28 cellular contexts compared by ENCODE assay signal in the genomic region with DNA sequence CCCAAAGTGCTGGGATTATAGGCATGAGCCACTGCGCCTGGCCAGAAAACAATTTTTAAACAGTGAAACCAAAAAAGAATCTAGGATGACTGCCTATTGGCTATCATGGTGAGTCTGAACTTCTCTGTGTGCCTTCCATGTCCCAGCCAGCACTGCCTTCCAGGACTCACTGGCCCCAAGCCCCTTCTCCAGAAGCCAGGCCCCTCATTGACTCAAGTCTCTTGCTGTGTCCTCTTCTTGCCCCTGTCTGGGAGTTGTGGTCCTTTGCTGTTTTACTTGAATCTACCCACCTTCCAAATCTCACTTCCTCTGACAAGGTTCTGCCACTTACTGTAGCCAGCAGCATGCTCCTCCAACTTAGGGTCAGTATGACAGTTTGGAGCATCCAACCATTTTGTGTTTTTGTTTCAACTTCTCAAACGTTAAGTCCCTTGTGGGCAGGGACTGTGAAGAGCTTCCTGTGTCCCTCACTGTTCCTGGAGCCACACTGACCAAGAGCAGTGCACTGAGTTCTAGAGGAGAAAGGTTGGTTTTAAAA. TPM values are rescaled to one million over a fixed set of nuclear protein-coding genes. Genes with fewer than 3 reads are reported as not detected.
DNase-seq lines count a peak whose midpoint lies in the region; ATAC-seq and TF ChIP-seq lines count a peak whose summit lies in the region.
"Had no signal": no experiment of that assay in that cellular context is flagged by ENCODE, and none has a peak within 500 bp of the region (broad histone marks: within the 10 kb centered on the region; RNA-seq: fewer than 3 reads in every experiment).

No MANE protein-coding gene starts in this region.

- H3K4me1 Mint-ChIP-seq in activated T-cell treated with anti-CD3 and anti-CD28 coated beads, Interleukin-2, amount 50 U/mL, for 24 hours (ENCODE audit: low read depth): peaks cover 46% of the 10 kb centered on the region
- H3K4me1 Mint-ChIP-seq in activated T-cell treated with anti-CD3 and anti-CD28 coated beads, Interleukin-2, amount 50 U/mL, for 4 hours (ENCODE audit: low read depth): peaks cover 43% of the 10 kb centered on the region
- H3K4me1 Mint-ChIP-seq in T-cell (peaks cover 40 to 51% (median 45%) of the 10 kb centered on the region in 3 donors), endothelial cell (ENCODE audit: unreplicated experiment) (peaks cover 3% of the 10 kb centered on the region)
- H3K4me1 Mint-ChIP-seq in stimulated activated memory B cell treated with anti-CD40 and anti-IgM and Interleukin-4, amounts not matched to agents 10 μg/mL and 1 μg/mL and 100 μg/mL, for 72 hours: peaks cover 38% of the 10 kb centered on the region
- H3K4me1 Mint-ChIP-seq: endodermal cell, neural crest cell had no signal

- peaks cover 3 to 68% (median 58%) of the 10 kb centered on the region in 4 donors for H3K36me3 ChIP-seq in stomach

- CTCF ChIA-PET in T-cell (lab: Charles Lee): interaction anchor here (0.9 to 1.3 kb wide), 2 partner anchors 20 kb away, joined by 3 read pairs; no protein-coding TSS in a partner anchor

- H3K4me3 ChIP-seq in stomach: no peak overlapping the region
- H3K4me3 ChIP-seq: coronary artery, gastrocnemius medialis, hepatocyte, left lung, upper lobe of right lung had no signal

- H3K4me3 Mint-ChIP-seq in activated T-cell treated with anti-CD3 and anti-CD28 coated beads, Interleukin-2, amount 50 U/mL, for 24 hours: no peak overlapping the region
- no peak overlapping the region for H3K4me3 Mint-ChIP-seq in activated T-cell treated with anti-CD3 and anti-CD28 coated beads, Interleukin-2, amount 50 U/mL, for 4 hours
- H3K4me3 Mint-ChIP-seq in T-cell (no peak overlapping the region), endothelial cell (ENCODE audit: unreplicated experiment) (peak overlapping the region; percentile 7)
- H3K4me3 Mint-ChIP-seq in stimulated activated memory B cell treated with anti-CD40 and anti-IgM and Interleukin-4, amounts not matched to agents 10 μg/mL and 1 μg/mL and 100 μg/mL, for 72 hours: no peak overlapping the region
- H3K4me3 Mint-ChIP-seq: activated CD4-positive, alpha-beta T cell treated with anti-CD3 and anti-CD28 coated beads, Interleukin-2, amount 10 ng/mL, durations not matched to agents 7 days and 5 days; endodermal cell; mesothelial cell of epicardium; neural crest cell; T-helper 1 cell treated with Interleukin-12 subunit alpha and Interleukin-12 subunit beta and Interleukin-4 antibody, amounts not matched to agents 30 μg/mL and 1 μg/mL, for 36 hours had no signal

- intact Hi-C loops in stomach (cut with DNase I; ENCODE audit: low total_unique reads): no loop called here

- no peak for TF ChIP-seq CTCF in endothelial cell (IDR thresholded peaks at IDR 0.05; ENCODE audit: unreplicated experiment)
- no peak for TF ChIP-seq CTCF in stomach (IDR thresholded peaks at IDR 0.05)

- POLR2A ChIA-PET in T-cell (lab: Charles Lee): interaction anchor here in 1 of 2 donors (0.6 kb wide), 1 partner anchor 198 kb away, joined by 4 read pairs; no protein-coding TSS in a partner anchor

- peak overlapping the region; percentile 2 for H3K27ac Mint-ChIP-seq in activated T-cell treated with anti-CD3 and anti-CD28 coated beads, Interleukin-2, amount 50 U/mL, for 24 hours
- H3K27ac Mint-ChIP-seq in T-cell (peak overlapping the region; percentile 62 to 81), endothelial cell (ENCODE audit: unreplicated experiment) (peak overlapping the region; percentile 15)
- H3K27ac Mint-ChIP-seq in stimulated activated memory B cell treated with anti-CD40 and anti-IgM and Interleukin-4, amounts not matched to agents 10 μg/mL and 1 μg/mL and 100 μg/mL, for 72 hours: peak overlapping the region; percentile 77
- H3K27ac Mint-ChIP-seq: activated CD4-positive, alpha-beta T cell treated with anti-CD3 and anti-CD28 coated beads, Interleukin-2, amount 10 ng/mL, durations not matched to agents 7 days and 5 days; endodermal cell; mesothelial cell of epicardium; T-helper 1 cell treated with Interleukin-12 subunit alpha and Interleukin-12 subunit beta and Interleukin-4 antibody, amounts not matched to agents 30 μg/mL and 1 μg/mL, for 36 hours had no signal

- H3K9me3 Mint-ChIP-seq in activated T-cell treated with anti-CD3 and anti-CD28 coated beads, Interleukin-2, amount 50 U/mL, for 24 hours: no peaks in the 10 kb centered on the region
- H3K9me3 Mint-ChIP-seq in activated T-cell treated with anti-CD3 and anti-CD28 coated beads, Interleukin-2, amount 50 U/mL, for 4 hours: peaks cover 5% of the 10 kb centered on the region
- H3K9me3 Mint-ChIP-seq in T-cell (no peaks in the 10 kb centered on the region), endothelial cell (ENCODE audit: unreplicated experiment) (no peaks in the 10 kb centered on the region)
- peaks cover 2% of the 10 kb centered on the region for H3K9me3 Mint-ChIP-seq in stimulated activated memory B cell treated with anti-CD40 and anti-IgM and Interleukin-4, amounts not matched to agents 10 μg/mL and 1 μg/mL and 100 μg/mL, for 72 hours

- WGBS in stomach, 5 donors: 63 to 76% (median 68%) methylated on average over 2 of the region's 2 CpGs

- ATAC-seq in activated T-cell treated with anti-CD3 and anti-CD28 coated beads, Interleukin-2, amount 50 U/mL, for 4 hours: no peak
- ATAC-seq in T-cell (replicated peaks in 1 of 4) (no peak), GM18505 (IDR thresholded peaks at IDR 0.05; ENCODE audit: unreplicated experiment) (no peak)
- peak; percentile 76 for ATAC-seq in stimulated activated memory B cell treated with anti-CD40 and anti-IgM and Interleukin-4, amounts not matched to agents 10 μg/mL and 1 μg/mL and 100 μg/mL, for 72 hours
- ATAC-seq: gastrocnemius medialis, HCT116, left lung, sciatic nerve, upper lobe of right lung had no signal

- no peaks in the 10 kb centered on the region for H3K9me3 ChIP-seq in stomach
- H3K9me3 ChIP-seq: gastrocnemius medialis, upper lobe of right lung had no signal

- no peak for TF ChIP-seq EP300 in stomach (IDR thresholded peaks at IDR 0.05)

- H3K27me3 Mint-ChIP-seq in activated T-cell treated with anti-CD3 and anti-CD28 coated beads, Interleukin-2, amount 50 U/mL, for 24 hours: no peaks in the 10 kb centered on the region
- no peaks in the 10 kb centered on the region for H3K27me3 Mint-ChIP-seq in activated T-cell treated with anti-CD3 and anti-CD28 coated beads, Interleukin-2, amount 50 U/mL, for 4 hours (ENCODE audit: low read depth)
- H3K27me3 Mint-ChIP-seq in T-cell (no peaks in the 10 kb centered on the region), endothelial cell (ENCODE audit: unreplicated experiment) (no peaks in the 10 kb centered on the region)
- H3K27me3 Mint-ChIP-seq in stimulated activated memory B cell treated with anti-CD40 and anti-IgM and Interleukin-4, amounts not matched to agents 10 μg/mL and 1 μg/mL and 100 μg/mL, for 72 hours: no peaks in the 10 kb centered on the region
- H3K27me3 Mint-ChIP-seq: activated CD4-positive, alpha-beta T cell treated with anti-CD3 and anti-CD28 coated beads, Interleukin-2, amount 10 ng/mL, durations not matched to agents 7 days and 5 days had no signal

- H3K36me3 Mint-ChIP-seq in activated T-cell treated with anti-CD3 and anti-CD28 coated beads, Interleukin-2, amount 50 U/mL, for 24 hours (ENCODE audit: low read depth): peaks cover 50% of the 10 kb centered on the region
- H3K36me3 Mint-ChIP-seq in activated T-cell treated with anti-CD3 and anti-CD28 coated beads, Interleukin-2, amount 50 U/mL, for 4 hours (ENCODE audit: insufficient read depth): peaks cover 28% of the 10 kb centered on the region
- peaks cover 58% of the 10 kb centered on the region for H3K36me3 Mint-ChIP-seq in T-cell
- H3K36me3 Mint-ChIP-seq in endothelial cell (ENCODE audit: low read depth, unreplicated experiment): peaks cover 61% of the 10 kb centered on the region
- peaks cover 66% of the 10 kb centered on the region for H3K36me3 Mint-ChIP-seq in stimulated activated memory B cell treated with anti-CD40 and anti-IgM and Interleukin-4, amounts not matched to agents 10 μg/mL and 1 μg/mL and 100 μg/mL, for 72 hours

- no peak for DNase-seq in activated T-cell treated with anti-CD3 and anti-CD28 coated beads, Interleukin-2, amount 50 U/mL, for 24 hours
- no peak for DNase-seq in activated T-cell treated with anti-CD3 and anti-CD28 coated beads, Interleukin-2, amount 50 U/mL, for 4 hours
- no peak for DNase-seq in T-cell
- no peak for DNase-seq in endothelial cell (ENCODE audit: low spot score)
- no peak for DNase-seq in inferior parietal cortex (ENCODE audit: extremely low spot score)
- no peak for DNase-seq in stomach
- DNase-seq: activated CD4-positive, alpha-beta T cell treated with anti-CD3 and anti-CD28 coated beads, Interleukin-2, amount 10 ng/mL, durations not matched to agents 7 days and 5 days; activated effector memory CD4-positive, alpha-beta T cell treated with Interleukin-2 at 50 U/mL for 16 hours; COR-L47; DMS79; endodermal cell; gastrocnemius medialis; left lung; NCI-H1417 treated with DMSO at 0.1 percent for 48 hours; NCI-H446; NCI-H82; substantia nigra; upper lobe of right lung had no signal

- TF ChIP-seq POLR2A in stomach (IDR thresholded peaks at IDR 0.05) (no peak), GM18505 (IDR thresholded peaks at IDR 0.05; ENCODE audit: borderline replicate concordance, extremely low read depth, insufficient read depth, insufficient read length) (no peak)

- no peak overlapping the region for H3K27ac ChIP-seq in stomach
- H3K27ac ChIP-seq: coronary artery, gastrocnemius medialis, hepatocyte, left lung, RWPE1, upper lobe of right lung had no signal

- H3K27me3 ChIP-seq in stomach: no peaks in the 10 kb centered on the region
- H3K27me3 ChIP-seq: gastrocnemius medialis, hepatocyte, left lung, upper lobe of right lung had no signal

- H3K4me1 ChIP-seq in stomach: peaks cover 0 to 12% (median 2%) of the 10 kb centered on the region in 4 donors
- H3K4me1 ChIP-seq: left lung, upper lobe of right lung had no signal

RNA-seq across cellular contexts. Expression of gene ST3GAL5, which starts 41.7 kb away (rescaled TPM):
- 1 to 10 TPM; 3.6 to 5.3 (median 4.4) TPM for total RNA-seq in activated T-cell treated with anti-CD3 and anti-CD28 coated beads, Interleukin-2, amount 50 U/mL, for 4 hours
- total RNA-seq in T-cell (10 to 100 TPM; 22.8 to 56.2 (median 31.9) TPM), endothelial cell (ENCODE audit: unreplicated experiment) (49.8 TPM), stomach (10 to 100 TPM in 4 of 5 donors, 1 to 10 TPM in 1; 7.6 to 84.2 (median 27.8) TPM)
- 10 to 100 TPM in 1 of 3 donors, 1 to 10 TPM in 2; 4.1 to 10.4 (median 5.2) TPM for polyA plus RNA-seq in stomach

Comparison
In these comparisons a context has a peak if more than half of its experiments do, and no peak if none do; other contexts are left out.
1. H3K27ac Mint-ChIP-seq: peak in every context shown above with its lines; median percentile 77 in stimulated activated memory B cell treated with anti-CD40 and anti-IgM and Interleukin-4, amounts not matched to agents 10 μg/mL and 1 μg/mL and 100 μg/mL, for 72 hours; 72 in T-cell; 15 in endothelial cell; 2 in activated T-cell treated with anti-CD3 and anti-CD28 coated beads, Interleukin-2, amount 50 U/mL, for 24 hours.